20 cellular contexts compared by ENCODE assay signal in the genomic region with DNA sequence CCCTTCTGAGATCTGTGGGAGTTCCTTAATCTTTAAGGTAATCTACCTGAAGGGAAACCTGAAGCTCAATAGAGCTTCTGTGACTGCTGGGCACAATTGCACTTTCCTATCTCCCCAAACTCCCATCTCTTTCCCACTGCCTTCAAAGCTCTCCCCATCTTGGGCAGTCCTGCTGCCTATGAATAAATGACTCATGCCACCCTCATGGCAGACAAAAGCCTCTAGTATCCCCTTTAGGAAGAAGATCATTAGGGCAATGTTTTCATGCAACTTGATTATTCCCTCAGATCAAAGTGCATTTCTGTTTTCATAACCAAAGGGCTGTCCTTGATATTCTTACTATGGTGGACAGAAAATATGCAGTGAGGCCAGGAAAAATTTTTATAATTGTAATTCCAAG.
DNase-seq lines count a peak whose midpoint lies in the region; ATAC-seq, FAIRE-seq and TF ChIP-seq lines count a peak whose summit lies in the region.
"Had no signal": no experiment of that assay in that cellular context is flagged by ENCODE, and none has a peak within 500 bp of the region (broad histone marks: within the 10 kb centered on the region; RNA-seq: fewer than 3 reads in every experiment).

No MANE protein-coding gene starts in this region.

- peak overlapping the region; percentile 48; the same call in 1 of the 2 replicates for H4K5ac ChIP-seq in IMR-90 (ENCODE audit: low read depth, low read length)

- no peaks in the 10 kb centered on the region for H3K79me1 ChIP-seq in IMR-90 (ENCODE audit: low read depth in 1 of 2, low read length in 2 of 2)

- H2AK5ac ChIP-seq in IMR-90 (ENCODE audit: low read depth, low read length): no peak overlapping the region

- H3K14ac ChIP-seq in IMR-90 (replicated peaks; ENCODE audit: low read depth, low read length): peak overlapping the region; percentile 27; the same call in 1 of the 2 replicates

- no peak overlapping the region for H2AFZ ChIP-seq in IMR-90 (replicated peaks; ENCODE audit: low read length, poor library complexity)
- H2AFZ ChIP-seq: GM23248 had no signal

- FAIRE-seq in bronchial epithelial cell (lab: Jason Lieb, UNC) (no peak), RCC 7860 (lab: Jason Lieb, UNC) (no peak)
- FAIRE-seq: G401.6, HTR-8/SVneo had no signal

- no peak overlapping the region for H2BK5ac ChIP-seq in IMR-90 (ENCODE audit: low read depth, low read length, poor library complexity, severe bottlenecking)

- no peaks in the 10 kb centered on the region for H4K20me1 ChIP-seq in IMR-90 (ENCODE audit: insufficient read depth, low read length)

- H2AK9ac ChIP-seq in IMR-90 (replicated peaks; ENCODE audit: low read depth, low read length, poor library complexity): no peak overlapping the region

- no TSS peak for BruUV-seq in IMR-90 (replicated peaks; lab: Mats Ljungman, UMichigan)

- no peak overlapping the region for H3K56ac ChIP-seq in IMR-90 (ENCODE audit: extremely low read depth, insufficient read depth, low read length)

- no peak for TF ChIP-seq RAD21 in IMR-90 (IDR thresholded peaks at IDR 0.05; ENCODE audit: low read length)

- H3K4me3 ChIP-seq in IMR-90 (ENCODE audit: insufficient read depth, low read depth, low read length) (no peak overlapping the region), bronchial epithelial cell (ENCODE audit: low read depth, low read length) (no peak overlapping the region)
- H3K4me3 ChIP-seq: GM23248 had no signal

- intact Hi-C loops in IMR-90 (cut with micrococcal nuclease): no loop called here

- H3K9me1 ChIP-seq in IMR-90 (ENCODE audit: insufficient read depth, low read length): no peaks in the 10 kb centered on the region; the same call in 1 of the 2 replicates

- CTCF ChIA-PET in IMR-90 (lab: Yijun Ruan, JAX): interaction anchor here (0.9 kb wide), 1 partner anchor 11 kb away, joined by 3 read pairs; no protein-coding TSS in a partner anchor

- no peak overlapping the region for H3K27ac ChIP-seq in IMR-90 (ENCODE audit: insufficient read depth, low read length)
- H3K27ac ChIP-seq: C4-2B, GM23248 had no signal

- peak; percentile 51 for DNase-seq in ELR (ENCODE audit: low read depth)
- no peak for DNase-seq in IMR-90
- DNase-seq in bronchial epithelial cell (ENCODE audit: low read depth): peak; percentile 46
- peak; percentile 5 for DNase-seq in kidney glomerular epithelial cell (lab: John Stamatoyannopoulos, UW)
- no peak for DNase-seq in H4 (ENCODE audit: low spot score)
- DNase-seq in medulla oblongata (ENCODE audit: extremely low spot score): no peak
- DNase-seq in RCC 7860 (ENCODE audit: low spot score): no peak
- DNase-seq: DMS79, GM23248, Karpas-422, NCI-H1417 treated with DMSO at 0.1 percent for 48 hours, NCI-H1930, NCI-H226, NCI-H524, NCI-H82 had no signal

- H4K91ac ChIP-seq in IMR-90 (ENCODE audit: insufficient read depth, low read depth, low read length): peak overlapping the region; percentile 55; the same call in 1 of the 2 replicates

- H3K4me1 ChIP-seq in IMR-90 (ENCODE audit: control insufficient read depth, insufficient read depth, low read length): peaks cover 7% of the 10 kb centered on the region; the same call in 1 of the 2 replicates

- H3K4ac ChIP-seq in IMR-90 (ENCODE audit: low read depth, low read length): peak overlapping the region; percentile 86

- peak overlapping the region in 1 of 2 experiments; percentile 24; a peak in 2 of 4 replicates for H4K8ac ChIP-seq in IMR-90 (ENCODE audit: low read depth in 2 of 2, low read length in 2 of 2)

- ATAC-seq in IMR-90 (ENCODE audit: low read depth): no peak
- ATAC-seq in GM19395 (IDR thresholded peaks at IDR 0.05; ENCODE audit: unreplicated experiment): no peak
- ATAC-seq: Right ventricle myocardium inferior had no signal

- no peaks in the 10 kb centered on the region for H3K27me3 ChIP-seq in IMR-90 (ENCODE audit: control insufficient read depth, insufficient read depth, low read length)
- no peaks in the 10 kb centered on the region for H3K27me3 ChIP-seq in bronchial epithelial cell (ENCODE audit: control insufficient read depth, insufficient read depth, low read length)

- H2BK15ac ChIP-seq in IMR-90 (ENCODE audit: low read depth, low read length): no peak overlapping the region

- H2BK120ac ChIP-seq in IMR-90 (ENCODE audit: low read depth, low read length): peak overlapping the region; percentile 92

- dilution Hi-C loops in IMR-90 (cut with HindIII; ENCODE audit: low sequenced_read_pairs, unreplicated experiment): no loop called here

- H3K23ac ChIP-seq in IMR-90 (ENCODE audit: low read depth, low read length): peak overlapping the region; percentile 35; the same call in 1 of the 2 replicates

- TF ChIP-seq POLR2A in IMR-90 (IDR thresholded peaks at IDR 0.05; ENCODE audit: low read depth, low read length): no peak

- in situ Hi-C loops in IMR-90 (cut with MboI; ENCODE audit: low sequenced_read_pairs): no loop called here

- no peak overlapping the region for H3K9ac ChIP-seq in IMR-90 (ENCODE audit: low read depth, low read length)
- H3K9ac ChIP-seq: GM23248 had no signal

- POLR2A ChIA-PET in IMR-90 (lab: Charles Lee; ENCODE audit: unreplicated experiment): no interaction called here

- no peaks in the 10 kb centered on the region for H3K9me3 ChIP-seq in IMR-90 (ENCODE audit: control insufficient read depth, insufficient read depth, low read length)

- TF ChIP-seq CTCF in IMR-90 (conservative IDR thresholded peaks at IDR 0.05; ENCODE audit: low read depth, low read length) (no peak), bronchial epithelial cell (IDR thresholded peaks at IDR 0.05; ENCODE audit: insufficient read depth, low read length, severe bottlenecking) (no peak)

- H3K4me2 ChIP-seq in IMR-90 (ENCODE audit: low read depth, low read length): no peak overlapping the region

- H3K36me3 ChIP-seq in IMR-90 (ENCODE audit: control insufficient read depth, insufficient read depth, low read length) (no peaks in the 10 kb centered on the region), bronchial epithelial cell (ENCODE audit: control insufficient read depth, insufficient read depth, low read length) (no peaks in the 10 kb centered on the region)

- H2BK20ac ChIP-seq in IMR-90 (ENCODE audit: low read depth, low read length): peak overlapping the region; percentile 65

- peak overlapping the region; percentile 41; the same call in 1 of the 2 replicates for H3K18ac ChIP-seq in IMR-90 (ENCODE audit: low read depth, low read length)

TF ChIP-seq in IMR-90, 13 proteins besides CTCF, POLR2A, EP300 and RAD21:
- TF ChIP-seq, protein P1, sequence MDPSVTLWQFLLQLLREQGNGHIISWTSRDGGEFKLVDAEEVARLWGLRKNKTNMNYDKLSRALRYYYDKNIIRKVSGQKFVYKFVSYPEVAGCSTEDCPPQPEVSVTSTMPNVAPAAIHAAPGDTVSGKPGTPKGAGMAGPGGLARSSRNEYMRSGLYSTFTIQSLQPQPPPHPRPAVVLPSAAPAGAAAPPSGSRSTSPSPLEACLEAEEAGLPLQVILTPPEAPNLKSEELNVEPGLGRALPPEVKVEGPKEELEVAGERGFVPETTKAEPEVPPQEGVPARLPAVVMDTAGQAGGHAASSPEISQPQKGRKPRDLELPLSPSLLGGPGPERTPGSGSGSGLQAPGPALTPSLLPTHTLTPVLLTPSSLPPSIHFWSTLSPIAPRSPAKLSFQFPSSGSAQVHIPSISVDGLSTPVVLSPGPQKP (IDR thresholded peaks at IDR 0.05; ENCODE audit: borderline replicate concordance, low read depth, low read length): no peak
- no peak for TF ChIP-seq CHD1 (IDR thresholded peaks at IDR 0.05; ENCODE audit: low read depth, low read length)
- no peak for TF ChIP-seq RCOR1 (IDR thresholded peaks at IDR 0.05; ENCODE audit: insufficient replicate concordance, low read length)
- TF ChIP-seq BHLHE40 (IDR thresholded peaks at IDR 0.05; ENCODE audit: low read depth, low read length): no peak

Comparison
In these comparisons a context has a peak if more than half of its experiments do, and no peak if none do; other contexts are left out.
1. DNase-seq: peak in ELR (single experiment), bronchial epithelial cell (single experiment) and kidney glomerular epithelial cell (single experiment); none in IMR-90 (single experiment), H4 (single experiment), medulla oblongata (single experiment) and RCC 7860 (single experiment).